In the genomic region with DNA sequence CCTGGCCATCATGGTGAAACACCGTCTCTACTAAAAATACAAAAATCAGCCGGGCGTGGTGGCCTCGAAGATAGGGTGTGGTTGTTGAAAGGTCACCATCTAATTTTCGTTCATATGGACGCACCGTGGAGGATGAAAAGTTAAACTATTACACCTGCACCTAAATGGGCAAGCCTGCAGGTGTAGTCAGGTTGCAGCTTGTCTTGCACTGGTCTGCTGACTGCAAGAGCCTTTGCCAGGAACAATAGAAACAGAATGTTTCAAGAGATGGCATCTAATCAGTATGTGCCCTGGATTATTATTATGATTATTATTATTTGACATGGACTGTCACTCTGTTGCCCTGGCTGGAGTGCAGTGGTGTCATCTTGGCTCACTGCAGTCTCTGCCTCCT, we compare ENCODE assay signal across 9 cellular contexts. TPM values are rescaled to one million over a fixed set of nuclear protein-coding genes. Genes with fewer than 3 reads are reported as not detected.
DNase-seq lines count a peak whose midpoint lies in the region; FAIRE-seq and TF ChIP-seq lines count a peak whose summit lies in the region.
"Had no signal": no experiment of that assay in that cellular context is flagged by ENCODE, and none has a peak within 500 bp of the region (broad histone marks: within the 10 kb centered on the region; RNA-seq: fewer than 3 reads in every experiment).

No MANE protein-coding gene starts in this region.

- H3K4me2 ChIP-seq in BLaER1 treated with 17β-estradiol and CSF1 and Interleukin-3, amounts not matched to agents 10 nM and 100 nM: peak overlapping the region; percentile 83 to 100 (median 95)

- H3K36me3 ChIP-seq in BLaER1 treated with 17β-estradiol and CSF1 and Interleukin-3, amounts not matched to agents 10 nM and 100 nM: peaks cover 43 to 49% (median 45%) of the 10 kb centered on the region in 11 experiments
- H3K36me3 ChIP-seq in duodenal mucosa (ENCODE audit: control insufficient read depth in 1 of 2, insufficient read depth in 2 of 2, low read length in 2 of 2): peaks cover 40 to 41% of the 10 kb centered on the region in 2 donors

- peak overlapping the region; percentile 82 to 96 (median 92) for H3K4me3 ChIP-seq in BLaER1 treated with 17β-estradiol and CSF1 and Interleukin-3, amounts not matched to agents 10 nM and 100 nM
- H3K4me3 ChIP-seq in LNCaP clone FGC (ENCODE audit: low read depth, low read length) (peak overlapping the region; percentile 94), duodenal mucosa (ENCODE audit: low read depth in 1 of 2, low read length in 2 of 2) (peak overlapping the region; percentile 81 to 88)

- no peak for FAIRE-seq in GM12891 (lab: Jason Lieb, UNC)

- peak overlapping the region; percentile 78 to 93 (median 91) for H3K4me3 Mint-ChIP-seq in nephron

- no peak for TF ChIP-seq CTCF in LNCaP clone FGC (IDR thresholded peaks at IDR 0.05; ENCODE audit: control insufficient read depth, extremely low read depth, insufficient read depth)
- TF ChIP-seq CTCF in nephron (IDR thresholded peaks at IDR 0.05; ENCODE audit: unreplicated experiment in 3 of 3): no peak

- no peak overlapping the region for H3K27ac Mint-ChIP-seq in nephron

- H3K27me3 Mint-ChIP-seq in nephron (ENCODE audit: low read depth): no peaks in the 10 kb centered on the region

- H3K36me3 Mint-ChIP-seq in nephron (ENCODE audit: low read depth): peaks cover 17% of the 10 kb centered on the region

- peak overlapping the region; percentile 77 to 93 (median 88) for H3K9ac ChIP-seq in BLaER1 treated with 17β-estradiol and CSF1 and Interleukin-3, amounts not matched to agents 10 nM and 100 nM
- H3K9ac ChIP-seq in duodenal mucosa (ENCODE audit: low read depth in 1 of 2, low read length in 2 of 2): peak overlapping the region; percentile 78 to 86

- H3K9me3 Mint-ChIP-seq in nephron: no peaks in the 10 kb centered on the region

- H3K9me3 ChIP-seq in BLaER1 treated with 17β-estradiol and CSF1 and Interleukin-3, amounts not matched to agents 10 nM and 100 nM (replicated peaks in 1 of 11): no peaks in the 10 kb centered on the region
- no peaks in the 10 kb centered on the region for H3K9me3 ChIP-seq in duodenal mucosa (ENCODE audit: control insufficient read depth in 1 of 2, low read length in 2 of 2)

- H3K27ac ChIP-seq in BLaER1 treated with 17β-estradiol and CSF1 and Interleukin-3, amounts not matched to agents 10 nM and 100 nM: peak overlapping the region; percentile 71 to 87 (median 79); a peak in 17 of 22 replicates
- H3K27ac ChIP-seq in duodenal mucosa (ENCODE audit: low read depth, low read length): no peak overlapping the region

- no peaks in the 10 kb centered on the region for H3K27me3 ChIP-seq in BLaER1 treated with 17β-estradiol and CSF1 and Interleukin-3, amounts not matched to agents 10 nM and 100 nM
- H3K27me3 ChIP-seq in duodenal mucosa (ENCODE audit: control insufficient read depth in 1 of 2, insufficient read depth in 2 of 2, low read length in 2 of 2): no peaks in the 10 kb centered on the region

- H4K20me1 ChIP-seq in BLaER1 treated with 17β-estradiol and CSF1 and Interleukin-3, amounts not matched to agents 10 nM and 100 nM: peaks cover 22 to 57% (median 46%) of the 10 kb centered on the region in 11 experiments; a peak in 21 of 22 replicates

- H3K4me1 ChIP-seq in BLaER1 treated with 17β-estradiol and CSF1 and Interleukin-3, amounts not matched to agents 10 nM and 100 nM: peaks cover 49 to 58% (median 53%) of the 10 kb centered on the region in 10 experiments
- H3K4me1 ChIP-seq in duodenal mucosa (ENCODE audit: control insufficient read depth in 1 of 2, insufficient read depth in 2 of 2, low read length in 2 of 2): peaks cover 42 to 50% of the 10 kb centered on the region in 2 donors

- TF ChIP-seq POLR2A in GM12891 (IDR thresholded peaks at IDR 0.05; ENCODE audit: low read depth, low read length): no peak

- DNase-seq in LNCaP clone FGC (ENCODE audit: low read depth) (no peak), islet precursor cell (no peak), inferior parietal cortex (ENCODE audit: extremely low spot score) (no peak), GM12891 (ENCODE audit: insufficient read length, low spot score) (no peak), OCI-M2 (lab: John Stamatoyannopoulos, UW; ENCODE audit: unreplicated experiment) (no peak)
- DNase-seq: NK-92 treated with Interleukin-12 subunit alpha and Interleukin-12 subunit beta, amount 100 ng/mL, for 24 hours had no signal

- H3K4me1 Mint-ChIP-seq in nephron: peaks cover 36% of the 10 kb centered on the region

TF ChIP-seq in GM12891, 5 proteins besides CTCF, POLR2A, EP300 and RAD21:
- TF ChIP-seq SPI1 (IDR thresholded peaks at IDR 0.05; ENCODE audit: low read depth, low read length) (no peak), POLR2AphosphoS5 (IDR thresholded peaks at IDR 0.05; ENCODE audit: low read depth, low read length) (no peak), POU2F2 (IDR thresholded peaks at IDR 0.05; ENCODE audit: low read depth, low read length) (no peak), PAX5 (IDR thresholded peaks at IDR 0.05; ENCODE audit: insufficient read depth, low read length, severe bottlenecking) (no peak), TAF1 (IDR thresholded peaks at IDR 0.05; ENCODE audit: low read depth, low read length) (no peak)
TF ChIP-seq in GM12891: peak in this region for 0.

RNA-seq across cellular contexts. Expression of a gene that starts 0.9 kb away (rescaled TPM):
- 84.1 TPM for polyA plus RNA-seq in GM12891 (2012; ENCODE audit: low read depth, missing spikeins)

RNA-seq across cellular contexts. Expression of a gene that starts 5.7 kb away (rescaled TPM):
- 42.5 TPM for polyA plus RNA-seq in GM12891 (2012; ENCODE audit: low read depth, missing spikeins)
